Comparison of ENCODE assay signal across 18 cellular contexts in the genomic region with DNA sequence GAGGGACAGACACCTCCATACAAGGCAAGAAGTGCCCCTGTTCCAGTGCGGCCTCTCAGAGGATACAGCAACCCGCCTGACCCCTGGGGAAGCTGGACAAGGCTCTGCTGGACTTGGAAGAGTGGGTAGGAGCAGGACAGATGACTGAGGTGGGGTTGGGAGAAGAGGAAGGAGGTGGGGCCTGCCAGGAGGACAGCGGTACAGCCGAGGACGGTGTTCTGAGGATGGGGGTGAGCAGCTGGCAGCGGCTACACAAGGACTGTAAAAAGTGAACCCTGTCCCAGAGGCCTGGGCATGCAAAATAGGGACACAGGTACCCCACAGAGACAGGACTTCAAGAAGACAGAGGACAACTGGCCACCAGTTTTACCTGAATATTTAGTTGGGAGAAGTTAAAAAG.
"Had no signal": no experiment of that assay in that cellular context is flagged by ENCODE, and none has a peak within 500 bp of the region (broad histone marks: within the 10 kb centered on the region; RNA-seq: fewer than 3 reads in every experiment).

No MANE protein-coding gene starts in this region.

- H3K9me3 Mint-ChIP-seq: activated CD8-positive, alpha-beta T cell treated with anti-CD3 and anti-CD28 coated beads for 36 hours; activated naive CD4-positive, alpha-beta T cell treated with anti-CD3 and anti-CD28 coated beads for 36 hours; activated T-cell treated with anti-CD3 and anti-CD28 coated beads, Interleukin-2, amount 50 U/mL, for 24 hours; activated T-helper 2 cell treated with anti-CD3 and anti-CD28 coated beads, Interferon-gamma antibody, Interleukin-2, Interleukin-4, amounts not matched to agents 10 μg/mL and 5 μg/mL and 100 μg/mL, durations not matched to agents 14 hours and 24 hours and 36 hours had no signal

- H3K27ac Mint-ChIP-seq: activated CD8-positive, alpha-beta T cell treated with anti-CD3 and anti-CD28 coated beads for 36 hours; activated naive CD4-positive, alpha-beta T cell treated with anti-CD3 and anti-CD28 coated beads for 36 hours; activated T-cell treated with anti-CD3 and anti-CD28 coated beads, Interleukin-2, amount 50 U/mL, for 24 hours; activated T-helper 2 cell treated with anti-CD3 and anti-CD28 coated beads, Interferon-gamma antibody, Interleukin-2, Interleukin-4, amounts not matched to agents 10 μg/mL and 5 μg/mL and 100 μg/mL, durations not matched to agents 14 hours and 24 hours and 36 hours; naive B cell had no signal

- H3K27ac ChIP-seq: esophagus muscularis mucosa, gastroesophageal sphincter, heart left ventricle, left ventricle myocardium inferior, tibial artery had no signal

- H3K9me3 ChIP-seq: esophagus muscularis mucosa, gastroesophageal sphincter, heart left ventricle, left ventricle myocardium inferior, mucosa of descending colon, tibial artery had no signal

- H3K4me1 ChIP-seq: heart left ventricle, left ventricle myocardium inferior had no signal

- ATAC-seq: activated CD8-positive, alpha-beta T cell treated with anti-CD3 and anti-CD28 coated beads for 36 hours; gastroesophageal sphincter; heart left ventricle; mucosa of descending colon had no signal

- DNase-seq: activated CD4-positive, alpha-beta T cell treated with anti-CD3 and anti-CD28 coated beads for 48 hours; activated CD4-positive, CD25-positive, alpha-beta regulatory T cell; activated CD8-positive, alpha-beta T cell treated with anti-CD3 and anti-CD28 coated beads for 36 hours; activated naive CD4-positive, alpha-beta T cell treated with anti-CD3 and anti-CD28 coated beads for 36 hours; activated T-cell treated with anti-CD3 and anti-CD28 coated beads, Interleukin-2, amount 50 U/mL, for 24 hours; effector CD8-positive, alpha-beta T cell; heart left ventricle; left ventricle myocardium inferior; mammary epithelial cell; mucosa of descending colon; naive B cell; stimulated activated naive CD4-positive, alpha-beta T cell; T-helper 1 cell; T-helper 9 cell; tibial artery had no signal

- H3K36me3 ChIP-seq: esophagus muscularis mucosa, gastroesophageal sphincter, heart left ventricle, left ventricle myocardium inferior, tibial artery had no signal

- H3K4me3 Mint-ChIP-seq: activated CD8-positive, alpha-beta T cell treated with anti-CD3 and anti-CD28 coated beads for 36 hours; activated naive CD4-positive, alpha-beta T cell treated with anti-CD3 and anti-CD28 coated beads for 36 hours; activated T-cell treated with anti-CD3 and anti-CD28 coated beads, Interleukin-2, amount 50 U/mL, for 24 hours; naive B cell had no signal

- H3K27me3 ChIP-seq: esophagus muscularis mucosa, gastroesophageal sphincter, heart left ventricle, tibial artery had no signal

- H3K4me3 ChIP-seq: esophagus muscularis mucosa, gastroesophageal sphincter, heart left ventricle, left ventricle myocardium inferior, mucosa of descending colon, tibial artery had no signal
